Comparison of ENCODE assay signal across 1 cellular context in genomic region chr11:57972013-57972367, GRCh38.
TF ChIP-seq lines count a peak whose summit lies in the region.

No MANE protein-coding gene starts in this region.

TF ChIP-seq in HepG2, 621 proteins besides CTCF, POLR2A, EP300 and RAD21 (continued from another document and continues in another):
- TF ChIP-seq KMT2A (CRISPR knock-in tag; IDR thresholded peaks at IDR 0.05) (no peak), DR1 (CRISPR knock-in tag; IDR thresholded peaks at IDR 0.05) (no peak), NCOR1 (IDR thresholded peaks at IDR 0.05; ENCODE audit: borderline replicate concordance, low read length) (peak; percentile 46; the same call in 1 of the 2 replicates), EZH2 (conservative IDR thresholded peaks at IDR 0.05; ENCODE audit: low read depth, low read length) (no peak), ZNF883 (CRISPR knock-in tag; IDR thresholded peaks at IDR 0.05; ENCODE audit: not compliant biosample characterization) (no peak), ZNF670 (CRISPR knock-in tag; IDR thresholded peaks at IDR 0.05; ENCODE audit: borderline replicate concordance) (no peak), GTF3A (CRISPR knock-in tag; conservative IDR thresholded peaks at IDR 0.05) (no peak), TOPORS (CRISPR knock-in tag; IDR thresholded peaks at IDR 0.05) (no peak), CREBL2 (CRISPR knock-in tag; IDR thresholded peaks at IDR 0.05; ENCODE audit: borderline replicate concordance) (no peak), TERF1 (CRISPR knock-in tag; IDR thresholded peaks at IDR 0.05) (no peak), AKAP8 (CRISPR knock-in tag; IDR thresholded peaks at IDR 0.05) (0 out of 2 replicates have a peak, but pooled peaks have one; percentile 41), SSRP1 (CRISPR knock-in tag; IDR thresholded peaks at IDR 0.05) (no peak), SIX4 (CRISPR knock-in tag; IDR thresholded peaks at IDR 0.05) (no peak), ZKSCAN8 (CRISPR knock-in tag; IDR thresholded peaks at IDR 0.05; ENCODE audit: borderline replicate concordance) (0 out of 2 replicates have a peak, but pooled peaks have one; percentile 21), DNMT3B (CRISPR knock-in tag; conservative IDR thresholded peaks at IDR 0.05) (no peak), ZNF891 (CRISPR knock-in tag; IDR thresholded peaks at IDR 0.05) (no peak), CBFB (CRISPR knock-in tag; IDR thresholded peaks at IDR 0.05) (no peak), ZNF614 (CRISPR knock-in tag; IDR thresholded peaks at IDR 0.05; ENCODE audit: borderline replicate concordance) (no peak), PPARG (CRISPR knock-in tag; conservative IDR thresholded peaks at IDR 0.05) (peak; percentile 46; the same call in 1 of the 2 replicates), ZBTB34 (CRISPR knock-in tag; IDR thresholded peaks at IDR 0.05) (peak; percentile 63; the same call in 1 of the 2 replicates), TBX3 (IDR thresholded peaks at IDR 0.05; ENCODE audit: borderline replicate concordance) (no peak), ZBTB49 (CRISPR knock-in tag; IDR thresholded peaks at IDR 0.05; ENCODE audit: borderline replicate concordance) (no peak), ZNF607 (CRISPR knock-in tag; IDR thresholded peaks at IDR 0.05; ENCODE audit: borderline replicate concordance) (no peak), SP5 (CRISPR knock-in tag; IDR thresholded peaks at IDR 0.05; ENCODE audit: borderline replicate concordance, low read depth) (0 out of 2 replicates have a peak, but pooled peaks have one; percentile 16), TFDP2 (CRISPR knock-in tag; IDR thresholded peaks at IDR 0.05) (no peak), ZBTB2 (CRISPR knock-in tag; IDR thresholded peaks at IDR 0.05; ENCODE audit: low read depth) (no peak), BCL6 (CRISPR knock-in tag; IDR thresholded peaks at IDR 0.05) (peak; percentile 77), ZFP36L1 (CRISPR knock-in tag; IDR thresholded peaks at IDR 0.05) (no peak), MED8 (CRISPR knock-in tag; IDR thresholded peaks at IDR 0.05; ENCODE audit: insufficient replicate concordance) (no peak), HNRNPH1 (optimal IDR thresholded peaks at IDR 0.05; ENCODE audit: low read depth, low read length) (no peak), POGZ (CRISPR knock-in tag; IDR thresholded peaks at IDR 0.05) (0 out of 2 replicates have a peak, but pooled peaks have one; percentile 16), ZNF710 (CRISPR knock-in tag; IDR thresholded peaks at IDR 0.05; ENCODE audit: borderline replicate concordance) (peak; percentile 43; the same call in 1 of the 2 replicates), NR0B2 (CRISPR knock-in tag; IDR thresholded peaks at IDR 0.05) (no peak), ZNF260 (CRISPR knock-in tag; IDR thresholded peaks at IDR 0.05; ENCODE audit: borderline replicate concordance, low read depth) (no peak), HNRNPK (IDR thresholded peaks at IDR 0.05; ENCODE audit: low read depth, low read length, poor library complexity, severe bottlenecking) (no peak), STAT6 (CRISPR knock-in tag; IDR thresholded peaks at IDR 0.05; ENCODE audit: borderline replicate concordance) (no peak), CERS6 (CRISPR knock-in tag; IDR thresholded peaks at IDR 0.05) (no peak), SNAPC5 (CRISPR knock-in tag; IDR thresholded peaks at IDR 0.05; ENCODE audit: borderline replicate concordance) (no peak), ZNF772 (CRISPR knock-in tag; IDR thresholded peaks at IDR 0.05) (no peak), ZNF678 (CRISPR knock-in tag; IDR thresholded peaks at IDR 0.05) (no peak), ZBTB1 (CRISPR knock-in tag; IDR thresholded peaks at IDR 0.05; ENCODE audit: borderline replicate concordance) (no peak), ZSCAN29 (CRISPR knock-in tag; conservative IDR thresholded peaks at IDR 0.05) (no peak), SALL1 (CRISPR knock-in tag; IDR thresholded peaks at IDR 0.05) (no peak; the same call in 1 of the 2 replicates), SRSF9 (IDR thresholded peaks at IDR 0.05; ENCODE audit: borderline replicate concordance, insufficient read depth, low read depth, low read length, poor library complexity, severe bottlenecking) (no peak), GATAD1 (CRISPR knock-in tag; IDR thresholded peaks at IDR 0.05) (no peak), ZFY (CRISPR knock-in tag; IDR thresholded peaks at IDR 0.05) (no peak), ZFP37 (CRISPR knock-in tag; IDR thresholded peaks at IDR 0.05; ENCODE audit: borderline replicate concordance) (no peak), ZNF550 (CRISPR knock-in tag; IDR thresholded peaks at IDR 0.05; ENCODE audit: borderline replicate concordance) (no peak), ARHGAP35 (CRISPR knock-in tag; IDR thresholded peaks at IDR 0.05; ENCODE audit: borderline replicate concordance) (no peak), ATF2 (CRISPR knock-in tag; IDR thresholded peaks at IDR 0.05) (no peak), SRSF4 (IDR thresholded peaks at IDR 0.05; ENCODE audit: low read depth, low read length, poor library complexity, severe bottlenecking) (no peak), ZNF34 (CRISPR knock-in tag; IDR thresholded peaks at IDR 0.05; ENCODE audit: borderline replicate concordance) (no peak), ERF (CRISPR knock-in tag; IDR thresholded peaks at IDR 0.05) (no peak), ZC3H4 (CRISPR knock-in tag; IDR thresholded peaks at IDR 0.05; ENCODE audit: borderline replicate concordance) (no peak), ELF3 (CRISPR knock-in tag; IDR thresholded peaks at IDR 0.05) (peak; percentile 23; the same call in 1 of the 2 replicates), ZNF660 (CRISPR knock-in tag; IDR thresholded peaks at IDR 0.05; ENCODE audit: borderline replicate concordance, low read depth) (no peak)
